9 cellular contexts compared by ENCODE assay signal in the genomic region with DNA sequence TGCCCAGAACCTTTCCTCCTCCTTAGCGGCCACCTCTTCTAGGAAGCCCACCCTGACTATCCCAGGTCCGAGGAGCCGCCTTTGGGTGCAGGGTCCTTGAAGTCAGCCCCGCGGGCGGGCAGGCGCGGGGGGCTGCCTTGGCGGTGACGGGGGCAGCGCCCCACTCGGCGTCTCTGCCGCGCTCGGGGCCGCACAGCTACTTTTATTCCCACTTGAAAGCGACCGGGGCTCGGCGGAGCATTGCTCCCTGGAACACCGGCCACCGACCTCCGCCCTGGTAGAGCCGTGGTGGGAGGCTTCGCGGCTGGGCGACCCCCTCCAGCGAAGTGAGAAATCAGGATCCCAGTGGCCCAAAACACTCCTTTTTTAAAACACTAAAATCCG. TPM values are rescaled to one million over a fixed set of nuclear protein-coding genes. Genes with fewer than 3 reads are reported as not detected.
DNase-seq lines count a peak whose midpoint lies in the region; ATAC-seq and TF ChIP-seq lines count a peak whose summit lies in the region.
"Had no signal": no experiment of that assay in that cellular context is flagged by ENCODE, and none has a peak within 500 bp of the region (broad histone marks: within the 10 kb centered on the region; RNA-seq: fewer than 3 reads in every experiment).

No MANE protein-coding gene starts in this region.

- H3K4me1 ChIP-seq in psoas muscle, result peaks cover 32% of the 10 kb centered on the region

- H3K4me3 ChIP-seq in GM06990 (replicated peaks; ENCODE audit: low read depth, low read length) (peak overlapping the region; percentile 68), epithelial cell of esophagus (ENCODE audit: low read length) (peak overlapping the region; percentile 45), psoas muscle (peak overlapping the region; percentile 65)

- no peaks in the 10 kb centered on the region for H3K27me3 ChIP-seq in GM06990 (replicated peaks; ENCODE audit: control insufficient read depth, insufficient read depth, low read length)
- peaks cover 0 to 20% (median 10%) of the 10 kb centered on the region in 3 donors for H3K27me3 ChIP-seq in psoas muscle (ENCODE audit: insufficient read depth in 3 of 3, low read length in 2 of 3)

- WGBS in psoas muscle, 3 donors, result 2 to 5% (median 4%) methylated on average over 28 to 30 of the region's 30 CpGs

- peak overlapping the region; percentile 79 for H3K27ac ChIP-seq in RWPE1
- H3K27ac ChIP-seq in psoas muscle, result no peak overlapping the region

- CTCF ChIA-PET in RWPE1 (lab: Yijun Ruan, JAX), result interaction anchor here (0.9 kb wide), 1 partner anchor 34 kb away, joined by 3 read pairs; no protein-coding TSS in a partner anchor

- H3K9me3 ChIP-seq in psoas muscle, result no peaks in the 10 kb centered on the region

- TF ChIP-seq CTCF in GM06990 (IDR thresholded peaks at IDR 0.05; ENCODE audit: insufficient read depth, low read length, poor library complexity, severe bottlenecking) (no peak), RWPE1 (conservative IDR thresholded peaks at IDR 0.05; ENCODE audit: low read depth) (no peak), epithelial cell of esophagus (IDR thresholded peaks at IDR 0.05; ENCODE audit: insufficient read depth, low read depth, low read length, missing control alignments) (no peak), psoas muscle (IDR thresholded peaks at IDR 0.05) (no peak)

- H3K36me3 ChIP-seq in GM06990 (ENCODE audit: control insufficient read depth, insufficient read depth, low read length) (peaks cover 11% of the 10 kb centered on the region), psoas muscle (ENCODE audit: insufficient read depth in 1 of 2, low read depth in 1 of 2) (peaks cover 0 to 6% of the 10 kb centered on the region in 2 donors)

- DNase-seq in GM06990 (ENCODE audit: extremely low read depth, insufficient read length) (no peak), RWPE1 (ENCODE audit: low spot score) (no peak), epithelial cell of esophagus (ENCODE audit: low read depth) (no peak), psoas muscle (no peak), hippocampal formation (lab: John Stamatoyannopoulos, UW) (no peak), NCI-H524 (lab: John Stamatoyannopoulos, UW) (no peak), NOMO-1 (lab: John Stamatoyannopoulos, UW; ENCODE audit: unreplicated experiment in 2 of 2) (no peak)
- DNase-seq in effector CD4-positive, alpha-beta T cell, result no peak
- DNase-seq: foreskin melanocyte had no signal

- intact Hi-C loops in psoas muscle (cut with DNase I), result no loop called here

- no peak for ATAC-seq in psoas muscle

- POLR2A ChIA-PET in RWPE1 (lab: Yijun Ruan, JAX; ENCODE audit: low non-redundant PET), result no interaction called here

RNA-seq across cellular contexts. Expression of gene MAPK11, which starts 0.8 kb away (rescaled TPM):
- 1 to 10 TPM; 4.4 to 6.3 (median 5.4) TPM for total RNA-seq in psoas muscle
- polyA plus RNA-seq in psoas muscle, result 1 to 10 TPM; 1.7 to 5.3 (median 4.0) TPM

RNA-seq across cellular contexts. Expression of gene MAPK12, which starts 9.5 kb away (rescaled TPM):
- total RNA-seq in psoas muscle, result 100 to 1,000 TPM; 107 to 178 (median 145) TPM
- 100 to 1,000 TPM in 2 of 3 donors, 10 to 100 TPM in 1; 57.4 to 148 (median 131) TPM for polyA plus RNA-seq in psoas muscle

RNA-seq across cellular contexts. Expression of gene HDAC10, which starts 19.9 kb away (rescaled TPM):
- 10 to 100 TPM; 13.5 to 19.4 (median 15.3) TPM for total RNA-seq in psoas muscle
- polyA plus RNA-seq in psoas muscle, result 1 to 10 TPM; 4.3 to 5.3 (median 5.1) TPM

RNA-seq across cellular contexts. Expression of gene TUBGCP6, which starts 26.2 kb away (rescaled TPM):
- 10 to 100 TPM; 18.0 to 21.8 (median 19.0) TPM for total RNA-seq in psoas muscle
- 10 to 100 TPM in 2 of 3 donors, 1 to 10 TPM in 1; 9.5 to 11.2 (median 10.6) TPM for polyA plus RNA-seq in psoas muscle

RNA-seq across cellular contexts. Expression of gene PLXNB2, which starts 36.4 kb away (rescaled TPM):
- total RNA-seq in psoas muscle, result 10 to 100 TPM; 13.6 to 43.7 (median 15.0) TPM
- polyA plus RNA-seq in psoas muscle, result 10 to 100 TPM in 1 of 3 donors, 1 to 10 TPM in 2; 3.9 to 11.6 (median 5.8) TPM
